In genomic region chr2:130912471-130912870, GRCh38 we compare ENCODE assay signal across 22 cellular contexts.
DNase-seq lines count a peak whose midpoint lies in the region; ATAC-seq and TF ChIP-seq lines count a peak whose summit lies in the region.
"Had no signal": no experiment of that assay in that cellular context is flagged by ENCODE, and none has a peak within 500 bp of the region (broad histone marks: within the 10 kb centered on the region; RNA-seq: fewer than 3 reads in every experiment).

No MANE protein-coding gene starts in this region.

- no peak overlapping the region for H2BK120ac ChIP-seq in H9 (ENCODE audit: low read depth, low read length, poor library complexity, severe bottlenecking)
- H2BK120ac ChIP-seq in trophoblast cell (ENCODE audit: insufficient read depth, low read length, poor library complexity) = no peak overlapping the region

- H3K27ac ChIP-seq in H9 (ENCODE audit: insufficient read length, low read depth, low read length) (no peak overlapping the region), RWPE2 (ENCODE audit: poor library complexity, severe bottlenecking) (peak overlapping the region; percentile 44), trophoblast cell (ENCODE audit: low read depth, low read length) (no peak overlapping the region), prostate gland (no peak overlapping the region)
- H3K27ac ChIP-seq: KMS-11, PC-9 had no signal

- WGBS in H9 (ENCODE audit: extremely low coverage, insufficient read length, low lambda C conversion rate) = no CpG with 5 or more reads among the region's 4 CpGs
- no CpG with 5 or more reads among the region's 4 CpGs for WGBS in trophoblast cell (ENCODE audit: extremely low coverage, insufficient coverage, insufficient read length)
- WGBS in prostate gland = 50% methylated on average over 4 of the region's 4 CpGs

- H3K4me3 ChIP-seq in RWPE2 (ENCODE audit: severe bottlenecking) = no peak overlapping the region
- no peak overlapping the region for H3K4me3 ChIP-seq in trophoblast cell (ENCODE audit: low read depth, low read length)
- no peak overlapping the region for H3K4me3 ChIP-seq in prostate gland
- H3K4me3 ChIP-seq: PC-9 had no signal

- no peak overlapping the region for H3K4ac ChIP-seq in H9 (ENCODE audit: low read depth, low read length)
- no peak overlapping the region for H3K4ac ChIP-seq in trophoblast cell (ENCODE audit: low read depth, low read length)

- H3K4me3 Mint-ChIP-seq in H9 = no peak overlapping the region
- H3K4me3 Mint-ChIP-seq: CD8-positive, alpha-beta T cell had no signal

- no peak overlapping the region for H4K5ac ChIP-seq in H9 (ENCODE audit: insufficient read length, low read depth, low read length)

- no peaks in the 10 kb centered on the region for H3K79me1 ChIP-seq in H9 (ENCODE audit: insufficient read depth, low read depth, low read length, poor library complexity, severe bottlenecking)
- H3K79me1 ChIP-seq in trophoblast cell (ENCODE audit: low read length) = peaks cover 9% of the 10 kb centered on the region

- H3K4me1 ChIP-seq in H9 (ENCODE audit: insufficient read depth, low read length) = no peaks in the 10 kb centered on the region; the same call in 1 of the 2 replicates
- peaks cover 31% of the 10 kb centered on the region for H3K4me1 ChIP-seq in RWPE2 (ENCODE audit: insufficient read depth, poor library complexity, severe bottlenecking)
- peaks cover 17 to 18% of the 10 kb centered on the region in 2 experiments for H3K4me1 ChIP-seq in trophoblast cell (ENCODE audit: control insufficient read depth in 1 of 2, insufficient read depth in 2 of 2, low read length in 2 of 2)
- no peaks in the 10 kb centered on the region for H3K4me1 ChIP-seq in prostate gland (replicated peaks)

- H3K79me2 ChIP-seq in H9 (ENCODE audit: insufficient read depth, low read length) (no peaks in the 10 kb centered on the region), trophoblast cell (ENCODE audit: control insufficient read depth, insufficient read depth, low read length, poor library complexity) (no peaks in the 10 kb centered on the region)

- H2BK12ac ChIP-seq in H9 (ENCODE audit: insufficient read length, low read depth, low read length) (no peak overlapping the region), trophoblast cell (ENCODE audit: low read length) (no peak overlapping the region)

- H3K18ac ChIP-seq in H9 (ENCODE audit: insufficient read length, low read depth, low read length) = no peak overlapping the region
- no peak overlapping the region for H3K18ac ChIP-seq in trophoblast cell (ENCODE audit: low read length)

- no peak overlapping the region for H4K12ac ChIP-seq in trophoblast cell (ENCODE audit: low read depth, low read length)

- H4K20me1 ChIP-seq in H9 (ENCODE audit: control insufficient read depth, insufficient read depth, insufficient read length) = no peaks in the 10 kb centered on the region

- H3K9ac ChIP-seq in H9 (ENCODE audit: extremely low read depth, insufficient read length, low read length) (no peak overlapping the region), trophoblast cell (ENCODE audit: low read length) (no peak overlapping the region)
- H3K9ac ChIP-seq: KMS-11 had no signal

- no peak overlapping the region for H3K4me2 ChIP-seq in H9 (ENCODE audit: insufficient read depth, insufficient read length, low read length)
- H3K4me2 ChIP-seq in trophoblast cell (ENCODE audit: low read length) = no peak overlapping the region
- H3K4me2 ChIP-seq: KMS-11, PC-9 had no signal

- H3K36me3 ChIP-seq in RWPE2 (ENCODE audit: low read depth) (0 out of 2 replicates have a peak, but pooled peaks cover 3% of the 10 kb centered on the region), trophoblast cell (ENCODE audit: control insufficient read depth in 1 of 2, insufficient read depth in 2 of 2, low read length in 2 of 2) (no peaks in the 10 kb centered on the region), prostate gland (no peaks in the 10 kb centered on the region)

- H2AFZ ChIP-seq in H9 (ENCODE audit: low read length) (no peak overlapping the region), trophoblast cell (ENCODE audit: insufficient read depth, low read length, poor library complexity) (no peak overlapping the region)
- H2AFZ ChIP-seq: PC-9 had no signal

- H3K36me3 Mint-ChIP-seq in H9 (ENCODE audit: insufficient read depth in 1 of 3, low read depth in 3 of 3) = peaks cover 0 to 3% (median 0%) of the 10 kb centered on the region in 3 experiments; a peak in 2 of 7 replicates
- H3K36me3 Mint-ChIP-seq: CD8-positive, alpha-beta T cell had no signal

- H2BK20ac ChIP-seq in H9 (ENCODE audit: low read depth, low read length, poor library complexity, severe bottlenecking) = no peak overlapping the region

- H3K9me3 Mint-ChIP-seq in H9 = no peaks in the 10 kb centered on the region; a peak in 1 of 5 replicates
- H3K9me3 Mint-ChIP-seq: CD8-positive, alpha-beta T cell had no signal

- H3K23ac ChIP-seq in H9 (ENCODE audit: insufficient read length, low read depth, low read length) = no peak overlapping the region
- no peak overlapping the region for H3K23ac ChIP-seq in trophoblast cell (ENCODE audit: low read length)

- ATAC-seq in RWPE2 (ENCODE audit: low read depth) (no peak), esophagus mucosa (peak; percentile 40), HG02610 (IDR thresholded peaks at IDR 0.05; ENCODE audit: unreplicated experiment) (no peak), HG03439 (IDR thresholded peaks at IDR 0.05; ENCODE audit: unreplicated experiment) (no peak)
- ATAC-seq: CD8-positive, alpha-beta T cell; HCT116 had no signal

- H4K91ac ChIP-seq in H9 (ENCODE audit: insufficient read length, low read depth, low read length) (no peak overlapping the region), trophoblast cell (ENCODE audit: low read depth, low read length) (peak overlapping the region; percentile 45)

- H2BK15ac ChIP-seq in H9 (ENCODE audit: low read depth, low read length) = no peak overlapping the region

- H4K8ac ChIP-seq in H9 (replicated peaks; ENCODE audit: insufficient read length, low read depth, low read length) (no peak overlapping the region), trophoblast cell (ENCODE audit: low read depth, low read length) (peak overlapping the region; percentile 10)

- intact Hi-C loops in prostate gland (cut with DNase I) = no loop called here

- peak overlapping the region in 2 of 3 experiments; percentile 2 to 23; a peak in 1 of 7 replicates for H3K27ac Mint-ChIP-seq in H9
- H3K27ac Mint-ChIP-seq: CD8-positive, alpha-beta T cell had no signal

- H3K27me3 ChIP-seq in H9 (ENCODE audit: insufficient read depth, low read length) (no peaks in the 10 kb centered on the region), RWPE2 (ENCODE audit: insufficient read depth, poor library complexity, severe bottlenecking) (no peaks in the 10 kb centered on the region), trophoblast cell (ENCODE audit: insufficient read depth, low read length) (no peaks in the 10 kb centered on the region), prostate gland (replicated peaks; ENCODE audit: insufficient read depth) (peaks cover 2% of the 10 kb centered on the region)

- H3K14ac ChIP-seq in H9 (ENCODE audit: insufficient read depth, low read length) (no peak overlapping the region), trophoblast cell (ENCODE audit: low read length) (no peak overlapping the region)

- no peaks in the 10 kb centered on the region for H3K23me2 ChIP-seq in H9 (ENCODE audit: insufficient read length, low read depth, low read length, poor library complexity, severe bottlenecking)

- H2AK5ac ChIP-seq in H9 (ENCODE audit: insufficient read length, low read length) (no peak overlapping the region), trophoblast cell (ENCODE audit: low read length) (no peak overlapping the region)

- no peak for TF ChIP-seq CTCF in H9 (conservative IDR thresholded peaks at IDR 0.05)
- no peak for TF ChIP-seq CTCF in RWPE2 (IDR thresholded peaks at IDR 0.05; ENCODE audit: poor library complexity, severe bottlenecking)
- no peak for TF ChIP-seq CTCF in prostate gland (IDR thresholded peaks at IDR 0.05)

- H3K4me1 Mint-ChIP-seq in H9 = peaks cover 16 to 29% of the 10 kb centered on the region in 2 experiments

- H2BK5ac ChIP-seq in H9 (ENCODE audit: insufficient read length, low read length) (no peak overlapping the region), trophoblast cell (ENCODE audit: low read depth, low read length, poor library complexity) (no peak overlapping the region)

- H3K9me3 ChIP-seq in H9 (ENCODE audit: control insufficient read depth, low read depth, low read length) (no peaks in the 10 kb centered on the region), RWPE2 (ENCODE audit: severe bottlenecking) (no peaks in the 10 kb centered on the region), trophoblast cell (ENCODE audit: insufficient read depth, low read depth, low read length) (no peaks in the 10 kb centered on the region), prostate gland (no peaks in the 10 kb centered on the region)

- no peak for DNase-seq in H9
- DNase-seq in RWPE2 (ENCODE audit: low spot score) = no peak
- no peak for DNase-seq in trophoblast cell
- no peak for DNase-seq in activated CD8-positive, alpha-beta memory T cell treated with anti-CD3 and anti-CD28 coated beads, Interleukin-2, amount 50 U/mL, for 4 hours
- DNase-seq in prostate gland (ENCODE audit: low spot score) = no peak
- DNase-seq: AML-193; C1 segment of cervical spinal cord; CD8-positive, alpha-beta T cell; GOT3; IMR-90; NCI-H1694; NCI-H2081; NCI-H446 treated with DMSO at 0.1 percent for 48 hours; NCI-H748 treated with DMSO at 0.1 percent for 48 hours; PC-9; RPMI8226; SIG-M5 had no signal

- no peak overlapping the region for H3K56ac ChIP-seq in H9 (ENCODE audit: insufficient read length, low read depth, low read length)

- H3K27me3 Mint-ChIP-seq in H9 (ENCODE audit: low read depth) = no peaks in the 10 kb centered on the region

- H3T11ph ChIP-seq in H9 (ENCODE audit: low read length) = no peak overlapping the region

- no peak for TF ChIP-seq POLR2A in prostate gland (IDR thresholded peaks at IDR 0.05)
